Comparison of ENCODE assay signal across 8 cellular contexts in the genomic region with DNA sequence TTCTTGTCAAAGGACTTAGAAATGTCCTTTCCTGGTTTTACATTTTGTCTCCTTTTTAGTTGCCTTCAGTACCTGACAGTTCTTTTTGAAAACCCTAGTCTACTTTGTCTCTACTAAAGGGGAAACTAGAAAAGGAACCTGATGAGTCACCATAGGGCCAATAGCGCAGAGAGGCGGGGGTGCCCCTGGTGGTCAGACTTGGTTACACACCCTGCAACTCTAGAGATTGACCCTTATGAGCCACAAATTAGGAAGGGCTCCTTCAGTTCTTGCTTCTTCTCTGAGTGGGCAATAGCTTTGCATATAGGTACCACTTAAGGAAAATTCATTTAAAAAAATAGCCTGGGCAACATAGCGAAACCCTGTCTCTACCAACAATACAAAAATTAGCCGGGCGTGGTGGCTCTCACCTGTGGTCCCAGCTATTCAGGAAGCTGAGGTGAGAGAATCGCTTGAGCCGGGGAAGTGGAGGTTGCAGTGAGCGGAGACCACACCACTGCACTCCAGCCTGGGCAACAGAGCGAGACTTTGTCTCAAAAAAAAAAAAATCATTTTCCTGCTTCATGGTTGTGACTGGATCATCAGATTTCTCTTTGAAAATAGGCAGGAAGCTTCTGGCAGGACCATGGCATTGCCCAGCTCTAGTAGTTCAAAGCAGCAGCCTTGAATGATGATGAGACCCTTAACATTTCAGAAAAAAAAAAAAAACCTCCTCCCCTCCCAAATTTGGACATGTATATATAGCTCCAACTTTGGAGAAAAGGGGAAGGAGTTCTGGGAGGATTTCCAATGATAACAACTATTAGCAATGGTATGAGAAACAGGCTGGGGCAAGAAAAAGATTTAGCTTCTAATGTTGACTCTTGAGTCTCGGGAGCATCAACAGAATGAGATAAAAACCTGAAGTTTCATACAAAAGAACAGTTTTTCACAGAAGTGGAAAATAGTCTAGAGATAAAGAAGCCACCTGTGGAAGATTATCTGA. TPM values are rescaled to one million over a fixed set of nuclear protein-coding genes. Genes with fewer than 3 reads are reported as not detected.
A peak's percentile ranks its signal among the peaks of the same experiment; 100 is the strongest.
DNase-seq lines count a peak whose midpoint lies in the region; ATAC-seq and TF ChIP-seq lines count a peak whose summit lies in the region.

No MANE protein-coding gene starts in this region.

- H3K4me3 ChIP-seq in ACC112 (ENCODE audit: low read depth, low read length) (no peak overlapping the region), dorsolateral prefrontal cortex (peak overlapping the region in 2 of 59 donors; percentile 7 to 13)

- TF ChIP-seq CTCF in dorsolateral prefrontal cortex (IDR thresholded peaks at IDR 0.05 in 54 of 56, conservative IDR thresholded peaks at IDR 0.05 in 2 of 56; ENCODE audit: low read depth in 1 of 56, partially characterized antibody in 56 of 56), result peak; percentile 29 to 85 (median 71)
- peak; percentile 83 for TF ChIP-seq CTCF in mesothelial cell of epicardium (IDR thresholded peaks at IDR 0.05; ENCODE audit: unreplicated experiment)

- H2AFZ ChIP-seq in ACC112 (ENCODE audit: low read length, unreplicated experiment), result no peak overlapping the region

- peak overlapping the region; percentile 72 for H3K27ac ChIP-seq in ACC112 (ENCODE audit: low read depth, low read length)
- H3K27ac ChIP-seq in dorsolateral prefrontal cortex, result peak overlapping the region in 50 of 59 donors; percentile 3 to 81 (median 62)

- peaks cover 45% of the 10 kb centered on the region for H3K36me3 ChIP-seq in ACC112 (ENCODE audit: insufficient read depth, low read length)

- no peaks in the 10 kb centered on the region for H3K9me3 Mint-ChIP-seq in mesothelial cell of epicardium

- H3K27me3 ChIP-seq in ACC112 (ENCODE audit: insufficient read depth, low read length) (no peaks in the 10 kb centered on the region), dorsolateral prefrontal cortex (no peaks in the 10 kb centered on the region)

- H3K4me1 Mint-ChIP-seq in mesothelial cell of epicardium, result peaks cover 28% of the 10 kb centered on the region

- DNase-seq in NCI-H226 (peak; percentile 53), dorsolateral prefrontal cortex (peak in 6 of 10 donors; percentile 30 to 65 (median 52)), mesothelial cell of epicardium (ENCODE audit: low spot score in 2 of 2, unreplicated experiment in 2 of 2) (peak in 1 of 2 experiments; percentile 55)
- DNase-seq in activated CD4-positive, alpha-beta T cell treated with anti-CD3 and anti-CD28 coated beads, Interleukin-2, amount 50 U/mL, for 4 hours, result peak; percentile 78 to 80
- DNase-seq in stimulated activated CD8-positive, alpha-beta memory T cell treated with anti-CD3 and anti-CD28 coated beads, Interleukin-4, amount 100 ng/mL, for 24 hours (ENCODE audit: low read depth), result peak; percentile 69

- H3K27me3 Mint-ChIP-seq in mesothelial cell of epicardium (ENCODE audit: low read depth), result no peaks in the 10 kb centered on the region

- peaks cover 41% of the 10 kb centered on the region for H3K4me1 ChIP-seq in ACC112 (ENCODE audit: control insufficient read depth, insufficient read depth, low read length, unreplicated experiment)

- ATAC-seq in GM18502 (IDR thresholded peaks at IDR 0.05; ENCODE audit: poor library complexity, unreplicated experiment) (peak; percentile 93), HG02884 (IDR thresholded peaks at IDR 0.05; ENCODE audit: unreplicated experiment) (peak; percentile 97)

- intact Hi-C loops in dorsolateral prefrontal cortex (cut with DNase I), result no loop called here

- peak overlapping the region; percentile 78 for H3K27ac Mint-ChIP-seq in mesothelial cell of epicardium

- H3K79me2 ChIP-seq in ACC112 (ENCODE audit: control insufficient read depth, insufficient read depth, low read length, unreplicated experiment), result peaks cover 51% of the 10 kb centered on the region

- H3K4me3 Mint-ChIP-seq in mesothelial cell of epicardium, result no peak overlapping the region

- peaks cover 45% of the 10 kb centered on the region for H3K36me3 Mint-ChIP-seq in mesothelial cell of epicardium

RNA-seq across cellular contexts. Expression of a gene that starts 45.2 kb away (rescaled TPM):
- total RNA-seq in dorsolateral prefrontal cortex (10 to 100 TPM; 19.8 to 49.0 (median 31.1) TPM), mesothelial cell of epicardium (14.5 to 15.5 TPM (median 15.5 TPM) in 3 replicates)
